8 cellular contexts compared by ENCODE assay signal in genomic region chr1:198167436-198167934, GRCh38. TPM values are rescaled to one million over a fixed set of nuclear protein-coding genes. Genes with fewer than 3 reads are reported as not detected.
A peak's percentile ranks its signal among the peaks of the same experiment; 100 is the strongest.
DNase-seq lines count a peak whose midpoint lies in the region; ATAC-seq and TF ChIP-seq lines count a peak whose summit lies in the region.

No MANE protein-coding gene starts in this region.

- TF ChIP-seq CTCF in left lung (IDR thresholded peaks at IDR 0.05) (no peak), uterus (IDR thresholded peaks at IDR 0.05) (no peak)

- TF ChIP-seq POLR2A in uterus (IDR thresholded peaks at IDR 0.05), result no peak

- H3K36me3 ChIP-seq in left lung, result no peaks in the 10 kb centered on the region
- H3K36me3 ChIP-seq in uterus, result no peaks in the 10 kb centered on the region

- POLR2A ChIA-PET in activated CD4-positive, alpha-beta T cell treated with anti-CD3 and anti-CD28 coated beads, Interleukin-2, amount 10 ng/mL, durations not matched to agents 7 days and 5 days (lab: Charles Lee), result interaction anchor here (0.6 kb wide), 1 partner anchor 92 kb away, joined by 3 read pairs; no protein-coding TSS in a partner anchor

- H3K27me3 ChIP-seq in left lung, result no peaks in the 10 kb centered on the region
- H3K27me3 ChIP-seq in uterus, result no peaks in the 10 kb centered on the region

- H3K27ac Mint-ChIP-seq in activated CD4-positive, alpha-beta T cell treated with anti-CD3 and anti-CD28 coated beads, Interleukin-2, amount 10 ng/mL, durations not matched to agents 7 days and 5 days, result peak overlapping the region; percentile 91

- H3K4me1 Mint-ChIP-seq in activated CD4-positive, alpha-beta T cell treated with anti-CD3 and anti-CD28 coated beads, Interleukin-2, amount 10 ng/mL, durations not matched to agents 7 days and 5 days, result peaks cover 81% of the 10 kb centered on the region

- H3K27me3 Mint-ChIP-seq in activated CD4-positive, alpha-beta T cell treated with anti-CD3 and anti-CD28 coated beads, Interleukin-2, amount 10 ng/mL, durations not matched to agents 7 days and 5 days, result no peaks in the 10 kb centered on the region

- H3K36me3 Mint-ChIP-seq in activated CD4-positive, alpha-beta T cell treated with anti-CD3 and anti-CD28 coated beads, Interleukin-2, amount 10 ng/mL, durations not matched to agents 7 days and 5 days (ENCODE audit: low read depth), result peaks cover 19% of the 10 kb centered on the region

- peak overlapping the region; percentile 28 for H3K4me3 Mint-ChIP-seq in activated CD4-positive, alpha-beta T cell treated with anti-CD3 and anti-CD28 coated beads, Interleukin-2, amount 10 ng/mL, durations not matched to agents 7 days and 5 days

- ATAC-seq in GM19351 (IDR thresholded peaks at IDR 0.05; ENCODE audit: unreplicated experiment) (peak; percentile 64), HG03196 (IDR thresholded peaks at IDR 0.05; ENCODE audit: unreplicated experiment) (peak; percentile 51), left lung (peak; percentile 41)

- DNase-seq in CD1c-positive myeloid dendritic cell (ENCODE audit: extremely low spot score) (peak; percentile 37), left lung (no peak), NCI-H2227 treated with DMSO at 0.1 percent for 48 hours (lab: John Stamatoyannopoulos, UW) (no peak), uterus (no peak), T-helper 9 cell (no peak)
- peak; percentile 31 for DNase-seq in activated CD4-positive, alpha-beta T cell treated with anti-CD3 and anti-CD28 coated beads, Interleukin-2, amount 10 ng/mL, durations not matched to agents 7 days and 5 days

- H3K9me3 Mint-ChIP-seq in activated CD4-positive, alpha-beta T cell treated with anti-CD3 and anti-CD28 coated beads, Interleukin-2, amount 10 ng/mL, durations not matched to agents 7 days and 5 days, result peaks cover 3% of the 10 kb centered on the region

- intact Hi-C loops in left lung (cut with DNase I), result no loop called here
- intact Hi-C loops in uterus (cut with DNase I; ENCODE audit: low total_unique reads), result no loop called here

- peaks cover 14 to 72% of the 10 kb centered on the region in 2 donors for H3K4me1 ChIP-seq in left lung
- peaks cover 0 to 1% of the 10 kb centered on the region in 2 donors for H3K4me1 ChIP-seq in uterus

- no peak overlapping the region for H3K4me3 ChIP-seq in left lung
- no peak overlapping the region for H3K4me3 ChIP-seq in uterus

- H3K9me3 ChIP-seq in left lung (no peaks in the 10 kb centered on the region), uterus (no peaks in the 10 kb centered on the region)

- H3K27ac ChIP-seq in left lung, result no peak overlapping the region
- H3K27ac ChIP-seq in uterus, result no peak overlapping the region

- CTCF ChIA-PET in activated CD4-positive, alpha-beta T cell treated with anti-CD3 and anti-CD28 coated beads, Interleukin-2, amount 10 ng/mL, durations not matched to agents 7 days and 5 days (lab: Charles Lee), result interaction anchor here (1.0 to 1.4 kb wide), 3 partner anchors 8 to 19 kb away, joined by 3 to 4 read pairs (median 3); partner anchors contain the start of gene NEK7

RNA-seq across cellular contexts. Expression of gene NEK7, which starts 10.7 kb away (rescaled TPM):
- total RNA-seq in activated CD4-positive, alpha-beta T cell treated with anti-CD3 and anti-CD28 coated beads, Interleukin-2, amount 10 ng/mL, durations not matched to agents 7 days and 5 days, result 10 to 100 TPM; 49.1 to 49.3 TPM
- total RNA-seq in left lung (100 to 1,000 TPM in 1 of 2 donors, 10 to 100 TPM in 1; 82.6 to 102 TPM), uterus (100 to 1,000 TPM in 3 of 4 donors, 10 to 100 TPM in 1; 95.7 to 145 (median 132) TPM)

Comparison
In these comparisons a context has a peak if more than half of its experiments do, and no peak if none do; other contexts are left out.
1. DNase-seq: peak in CD1c-positive myeloid dendritic cell (single experiment) and activated CD4-positive, alpha-beta T cell treated with anti-CD3 and anti-CD28 coated beads, Interleukin-2, amount 10 ng/mL, durations not matched to agents 7 days and 5 days (single experiment); none in left lung (0 of 2), NCI-H2227 treated with DMSO at 0.1 percent for 48 hours (single experiment), uterus (0 of 2) and T-helper 9 cell (single experiment).
2. Peak in every context shown above with its lines, with median percentiles within 50 percentile points of each other: ATAC-seq.